Comparison of ENCODE assay signal across 1 cellular context in genomic region chr5:172010278-172010677, GRCh38.
TF ChIP-seq lines count a peak whose summit lies in the region.

No MANE protein-coding gene starts in this region.

TF ChIP-seq in GM23338, 12 proteins besides CTCF, POLR2A, EP300 and RAD21 (continued from another document):
- TF ChIP-seq REST (IDR thresholded peaks at IDR 0.05; ENCODE audit: unreplicated experiment), result no peak
